ENCODE assay signal across 23 cellular contexts in the genomic region with DNA sequence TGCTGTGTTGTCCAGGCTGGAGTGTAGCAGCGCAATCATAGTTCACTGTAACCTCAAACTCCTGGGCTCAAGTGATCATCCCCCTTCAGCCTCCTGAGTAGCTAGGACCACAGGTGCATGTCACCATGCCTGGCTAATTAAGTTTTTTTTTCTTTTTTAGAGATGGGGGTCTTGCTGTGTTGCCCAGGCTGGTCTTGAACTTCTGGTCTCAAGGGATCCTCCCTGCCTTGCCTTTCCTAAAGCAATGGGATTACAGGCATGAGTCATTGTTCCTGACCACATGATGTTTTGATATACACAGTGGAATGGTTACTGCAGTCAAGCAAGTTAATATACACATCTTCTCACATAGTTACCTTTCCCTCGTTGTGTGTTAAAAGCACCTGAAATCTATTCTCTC.
DNase-seq lines count a peak whose midpoint lies in the region; ATAC-seq and TF ChIP-seq lines count a peak whose summit lies in the region.
"Had no signal": no experiment of that assay in that cellular context is flagged by ENCODE, and none has a peak within 500 bp of the region (broad histone marks: within the 10 kb centered on the region; RNA-seq: fewer than 3 reads in every experiment).

No MANE protein-coding gene starts in this region.

- DNase-seq in A172 (ENCODE audit: low spot score) (peak; percentile 7), HCEC 1CT (peak; percentile 23), RPMI7951 (ENCODE audit: low read depth) (peak; percentile 11), fibroblast of mammary gland (ENCODE audit: low read depth) (peak; percentile 33), NCI-H82 treated with DMSO at 0.1 percent for 48 hours (lab: John Stamatoyannopoulos, UW; ENCODE audit: unreplicated experiment) (no peak), upper lobe of right lung (no peak)
- DNase-seq: 8988T; Calu3; CD4-positive, alpha-beta memory T cell; DMS79 treated with DMSO at 0.1 percent for 48 hours; GDM1; KG1; NCI-H1092; NCI-H1436 treated with DMSO at 0.1 percent for 48 hours; NCI-H2029 treated with DMSO at 0.1 percent for 48 hours; NCI-H2171; NCI-H526 treated with DMSO at 0.1 percent for 48 hours; SW 1271 had no signal

- H3K4me3 ChIP-seq in fibroblast of mammary gland (ENCODE audit: control insufficient read depth, low read depth, low read length) (no peak overlapping the region), upper lobe of right lung (no peak overlapping the region)

- H3K9me3 ChIP-seq in upper lobe of right lung, result no peaks in the 10 kb centered on the region

- H3K27ac ChIP-seq in upper lobe of right lung, result no peak overlapping the region

- H3K36me3 ChIP-seq in upper lobe of right lung, result no peaks in the 10 kb centered on the region

- no peaks in the 10 kb centered on the region for H3K27me3 ChIP-seq in upper lobe of right lung

- TF ChIP-seq CTCF in fibroblast of mammary gland (conservative IDR thresholded peaks at IDR 0.05; ENCODE audit: control insufficient read depth, insufficient read depth, low read depth, low read length), result no peak
- TF ChIP-seq CTCF in upper lobe of right lung (IDR thresholded peaks at IDR 0.05), result no peak

- ATAC-seq in HG03280 (IDR thresholded peaks at IDR 0.05; ENCODE audit: unreplicated experiment) (no peak), upper lobe of right lung (no peak), HG03025 (IDR thresholded peaks at IDR 0.05; ENCODE audit: low FRiP score, unreplicated experiment) (no peak)
- ATAC-seq: HCT116, Panc1, Right ventricle myocardium inferior had no signal

- H3K4me1 ChIP-seq in upper lobe of right lung, result no peaks in the 10 kb centered on the region

- intact Hi-C loops in upper lobe of right lung (cut with DNase I), result no loop called here

Comparison
In these comparisons a context has a peak if more than half of its experiments do, and no peak if none do; other contexts are left out.
1. DNase-seq: peak in A172 (single experiment), HCEC 1CT (single experiment), RPMI7951 (single experiment) and fibroblast of mammary gland (single experiment); none in NCI-H82 treated with DMSO at 0.1 percent for 48 hours (single experiment) and upper lobe of right lung (single experiment).